In genomic region chr15:74171965-74172541, GRCh38 we compare ENCODE assay signal across 2 cellular contexts.
TF ChIP-seq lines count a peak whose summit lies in the region.

No MANE protein-coding gene starts in this region.

TF ChIP-seq in A549, 52 proteins besides CTCF, POLR2A, EP300 and RAD21:
- TF ChIP-seq ZFP36 (IDR thresholded peaks at IDR 0.05; ENCODE audit: borderline replicate concordance, partially characterized antibody) (peak; percentile 77), NR3C1 (IDR thresholded peaks at IDR 0.05) (no peak), MAZ (IDR thresholded peaks at IDR 0.05; ENCODE audit: borderline replicate concordance, low read depth, low read length) (no peak), RFX5 (IDR thresholded peaks at IDR 0.05) (no peak)
- TF ChIP-seq, protein P1, sequence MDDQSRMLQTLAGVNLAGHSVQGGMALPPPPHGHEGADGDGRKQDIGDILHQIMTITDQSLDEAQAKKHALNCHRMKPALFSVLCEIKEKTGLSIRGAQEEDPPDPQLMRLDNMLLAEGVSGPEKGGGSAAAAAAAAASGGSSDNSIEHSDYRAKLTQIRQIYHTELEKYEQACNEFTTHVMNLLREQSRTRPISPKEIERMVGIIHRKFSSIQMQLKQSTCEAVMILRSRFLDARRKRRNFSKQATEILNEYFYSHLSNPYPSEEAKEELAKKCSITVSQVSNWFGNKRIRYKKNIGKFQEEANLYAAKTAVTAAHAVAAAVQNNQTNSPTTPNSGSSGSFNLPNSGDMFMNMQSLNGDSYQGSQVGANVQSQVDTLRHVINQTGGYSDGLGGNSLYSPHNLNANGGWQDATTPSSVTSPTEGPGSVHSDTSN (IDR thresholded peaks at IDR 0.05), result no peak

TF ChIP-seq in HepG2, 621 proteins besides CTCF, POLR2A, EP300 and RAD21:
- TF ChIP-seq ZNF431 (CRISPR knock-in tag; IDR thresholded peaks at IDR 0.05; ENCODE audit: borderline replicate concordance, low read depth) (no peak), SP4 (CRISPR knock-in tag; IDR thresholded peaks at IDR 0.05) (no peak), ZZZ3 (CRISPR knock-in tag; IDR thresholded peaks at IDR 0.05; ENCODE audit: borderline replicate concordance) (no peak), KLF12 (CRISPR knock-in tag; IDR thresholded peaks at IDR 0.05; ENCODE audit: borderline replicate concordance) (no peak), FOXM1 (CRISPR knock-in tag; IDR thresholded peaks at IDR 0.05) (no peak), RARG (CRISPR knock-in tag; IDR thresholded peaks at IDR 0.05; ENCODE audit: low read depth) (no peak), ZBTB43 (CRISPR knock-in tag; conservative IDR thresholded peaks at IDR 0.05) (no peak), MNT (IDR thresholded peaks at IDR 0.05) (no peak), ZNF17 (CRISPR knock-in tag; IDR thresholded peaks at IDR 0.05) (no peak), SYNCRIP (IDR thresholded peaks at IDR 0.05; ENCODE audit: insufficient read depth, low read depth, low read length) (no peak), BCLAF1 (IDR thresholded peaks at IDR 0.05) (no peak), NFYC (CRISPR knock-in tag; IDR thresholded peaks at IDR 0.05) (no peak)
- TF ChIP-seq, protein P2, sequence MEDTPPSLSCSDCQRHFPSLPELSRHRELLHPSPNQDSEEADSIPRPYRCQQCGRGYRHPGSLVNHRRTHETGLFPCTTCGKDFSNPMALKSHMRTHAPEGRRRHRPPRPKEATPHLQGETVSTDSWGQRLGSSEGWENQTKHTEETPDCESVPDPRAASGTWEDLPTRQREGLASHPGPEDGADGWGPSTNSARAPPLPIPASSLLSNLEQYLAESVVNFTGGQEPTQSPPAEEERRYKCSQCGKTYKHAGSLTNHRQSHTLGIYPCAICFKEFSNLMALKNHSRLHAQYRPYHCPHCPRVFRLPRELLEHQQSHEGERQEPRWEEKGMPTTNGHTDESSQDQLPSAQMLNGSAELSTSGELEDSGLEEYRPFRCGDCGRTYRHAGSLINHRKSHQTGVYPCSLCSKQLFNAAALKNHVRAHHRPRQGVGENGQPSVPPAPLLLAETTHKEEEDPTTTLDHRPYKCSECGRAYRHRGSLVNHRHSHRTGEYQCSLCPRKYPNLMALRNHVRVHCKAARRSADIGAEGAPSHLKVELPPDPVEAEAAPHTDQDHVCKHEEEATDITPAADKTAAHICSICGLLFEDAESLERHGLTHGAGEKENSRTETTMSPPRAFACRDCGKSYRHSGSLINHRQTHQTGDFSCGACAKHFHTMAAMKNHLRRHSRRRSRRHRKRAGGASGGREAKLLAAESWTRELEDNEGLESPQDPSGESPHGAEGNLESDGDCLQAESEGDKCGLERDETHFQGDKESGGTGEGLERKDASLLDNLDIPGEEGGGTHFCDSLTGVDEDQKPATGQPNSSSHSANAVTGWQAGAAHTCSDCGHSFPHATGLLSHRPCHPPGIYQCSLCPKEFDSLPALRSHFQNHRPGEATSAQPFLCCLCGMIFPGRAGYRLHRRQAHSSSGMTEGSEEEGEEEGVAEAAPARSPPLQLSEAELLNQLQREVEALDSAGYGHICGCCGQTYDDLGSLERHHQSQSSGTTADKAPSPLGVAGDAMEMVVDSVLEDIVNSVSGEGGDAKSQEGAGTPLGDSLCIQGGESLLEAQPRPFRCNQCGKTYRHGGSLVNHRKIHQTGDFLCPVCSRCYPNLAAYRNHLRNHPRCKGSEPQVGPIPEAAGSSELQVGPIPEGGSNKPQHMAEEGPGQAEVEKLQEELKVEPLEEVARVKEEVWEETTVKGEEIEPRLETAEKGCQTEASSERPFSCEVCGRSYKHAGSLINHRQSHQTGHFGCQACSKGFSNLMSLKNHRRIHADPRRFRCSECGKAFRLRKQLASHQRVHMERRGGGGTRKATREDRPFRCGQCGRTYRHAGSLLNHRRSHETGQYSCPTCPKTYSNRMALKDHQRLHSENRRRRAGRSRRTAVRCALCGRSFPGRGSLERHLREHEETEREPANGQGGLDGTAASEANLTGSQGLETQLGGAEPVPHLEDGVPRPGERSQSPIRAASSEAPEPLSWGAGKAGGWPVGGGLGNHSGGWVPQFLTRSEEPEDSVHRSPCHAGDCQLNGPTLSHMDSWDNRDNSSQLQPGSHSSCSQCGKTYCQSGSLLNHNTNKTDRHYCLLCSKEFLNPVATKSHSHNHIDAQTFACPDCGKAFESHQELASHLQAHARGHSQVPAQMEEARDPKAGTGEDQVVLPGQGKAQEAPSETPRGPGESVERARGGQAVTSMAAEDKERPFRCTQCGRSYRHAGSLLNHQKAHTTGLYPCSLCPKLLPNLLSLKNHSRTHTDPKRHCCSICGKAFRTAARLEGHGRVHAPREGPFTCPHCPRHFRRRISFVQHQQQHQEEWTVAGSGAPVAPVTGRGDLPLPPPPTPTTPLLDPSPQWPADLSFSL (CRISPR knock-in tag; IDR thresholded peaks at IDR 0.05), result no peak
- TF ChIP-seq, protein P3, sequence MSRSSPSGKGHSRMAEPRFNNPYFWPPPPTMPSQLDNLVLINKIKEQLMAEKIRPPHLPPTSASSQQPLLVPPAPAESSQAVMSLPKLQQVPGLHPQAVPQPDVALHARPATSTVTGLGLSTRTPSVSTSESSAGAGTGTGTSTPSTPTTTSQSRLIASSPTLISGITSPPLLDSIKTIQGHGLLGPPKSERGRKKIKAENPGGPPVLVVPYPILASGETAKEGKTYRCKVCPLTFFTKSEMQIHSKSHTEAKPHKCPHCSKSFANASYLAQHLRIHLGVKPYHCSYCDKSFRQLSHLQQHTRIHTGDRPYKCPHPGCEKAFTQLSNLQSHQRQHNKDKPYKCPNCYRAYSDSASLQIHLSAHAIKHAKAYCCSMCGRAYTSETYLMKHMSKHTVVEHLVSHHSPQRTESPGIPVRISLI (CRISPR knock-in tag; IDR thresholded peaks at IDR 0.05; ENCODE audit: borderline replicate concordance), result no peak
- TF ChIP-seq, protein P4, sequence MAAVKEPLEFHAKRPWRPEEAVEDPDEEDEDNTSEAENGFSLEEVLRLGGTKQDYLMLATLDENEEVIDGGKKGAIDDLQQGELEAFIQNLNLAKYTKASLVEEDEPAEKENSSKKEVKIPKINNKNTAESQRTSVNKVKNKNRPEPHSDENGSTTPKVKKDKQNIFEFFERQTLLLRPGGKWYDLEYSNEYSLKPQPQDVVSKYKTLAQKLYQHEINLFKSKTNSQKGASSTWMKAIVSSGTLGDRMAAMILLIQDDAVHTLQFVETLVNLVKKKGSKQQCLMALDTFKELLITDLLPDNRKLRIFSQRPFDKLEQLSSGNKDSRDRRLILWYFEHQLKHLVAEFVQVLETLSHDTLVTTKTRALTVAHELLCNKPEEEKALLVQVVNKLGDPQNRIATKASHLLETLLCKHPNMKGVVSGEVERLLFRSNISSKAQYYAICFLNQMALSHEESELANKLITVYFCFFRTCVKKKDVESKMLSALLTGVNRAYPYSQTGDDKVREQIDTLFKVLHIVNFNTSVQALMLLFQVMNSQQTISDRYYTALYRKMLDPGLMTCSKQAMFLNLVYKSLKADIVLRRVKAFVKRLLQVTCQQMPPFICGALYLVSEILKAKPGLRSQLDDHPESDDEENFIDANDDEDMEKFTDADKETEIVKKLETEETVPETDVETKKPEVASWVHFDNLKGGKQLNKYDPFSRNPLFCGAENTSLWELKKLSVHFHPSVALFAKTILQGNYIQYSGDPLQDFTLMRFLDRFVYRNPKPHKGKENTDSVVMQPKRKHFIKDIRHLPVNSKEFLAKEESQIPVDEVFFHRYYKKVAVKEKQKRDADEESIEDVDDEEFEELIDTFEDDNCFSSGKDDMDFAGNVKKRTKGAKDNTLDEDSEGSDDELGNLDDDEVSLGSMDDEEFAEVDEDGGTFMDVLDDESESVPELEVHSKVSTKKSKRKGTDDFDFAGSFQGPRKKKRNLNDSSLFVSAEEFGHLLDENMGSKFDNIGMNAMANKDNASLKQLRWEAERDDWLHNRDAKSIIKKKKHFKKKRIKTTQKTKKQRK (IDR thresholded peaks at IDR 0.05; ENCODE audit: low read length), result no peak
- TF ChIP-seq, protein P5, sequence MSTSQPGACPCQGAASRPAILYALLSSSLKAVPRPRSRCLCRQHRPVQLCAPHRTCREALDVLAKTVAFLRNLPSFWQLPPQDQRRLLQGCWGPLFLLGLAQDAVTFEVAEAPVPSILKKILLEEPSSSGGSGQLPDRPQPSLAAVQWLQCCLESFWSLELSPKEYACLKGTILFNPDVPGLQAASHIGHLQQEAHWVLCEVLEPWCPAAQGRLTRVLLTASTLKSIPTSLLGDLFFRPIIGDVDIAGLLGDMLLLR (CRISPR knock-in tag; IDR thresholded peaks at IDR 0.05), result no peak
